In genomic region chr17:2852211-2852610, GRCh38 we compare ENCODE assay signal across 10 cellular contexts. TPM values are rescaled to one million over a fixed set of nuclear protein-coding genes. Genes with fewer than 3 reads are reported as not detected.
DNase-seq lines count a peak whose midpoint lies in the region; ATAC-seq and TF ChIP-seq lines count a peak whose summit lies in the region.
"Had no signal": no experiment of that assay in that cellular context is flagged by ENCODE, and none has a peak within 500 bp of the region (broad histone marks: within the 10 kb centered on the region; RNA-seq: fewer than 3 reads in every experiment).

No MANE protein-coding gene starts in this region.

- H3K56ac ChIP-seq in IMR-90 (ENCODE audit: extremely low read depth, insufficient read depth, low read length), result no peak overlapping the region

- TF ChIP-seq CTCF in IMR-90 (conservative IDR thresholded peaks at IDR 0.05; ENCODE audit: low read depth, low read length), result no peak
- TF ChIP-seq CTCF in brain (conservative IDR thresholded peaks at IDR 0.05), result no peak
- no peak for TF ChIP-seq CTCF in osteocyte (IDR thresholded peaks at IDR 0.05)

- H3K27me3 ChIP-seq in IMR-90 (ENCODE audit: control insufficient read depth, insufficient read depth, low read length), result no peaks in the 10 kb centered on the region; the same call in 1 of the 2 replicates

- BruUV-seq in IMR-90 (replicated peaks; lab: Mats Ljungman, UMichigan), result no TSS peak

- H3K36me3 Mint-ChIP-seq in activated T-cell treated with anti-CD3 and anti-CD28 coated beads, Interleukin-2, amount 50 U/mL, for 24 hours (ENCODE audit: low read depth), result no peaks in the 10 kb centered on the region
- H3K36me3 Mint-ChIP-seq in brain (no peaks in the 10 kb centered on the region), osteocyte (ENCODE audit: unreplicated experiment) (no peaks in the 10 kb centered on the region)

- DNase-seq in activated T-cell treated with anti-CD3 and anti-CD28 coated beads, Interleukin-2, amount 50 U/mL, for 24 hours, result no peak
- DNase-seq in activated T-cell treated with anti-CD3 and anti-CD28 coated beads, Interleukin-2, amount 50 U/mL, for 1 hour, result no peak
- no peak for DNase-seq in IMR-90
- DNase-seq in osteocyte (ENCODE audit: extremely low spot score, unreplicated experiment), result no peak
- DNase-seq in T1000 (lab: John Stamatoyannopoulos, UW), result no peak
- DNase-seq in amygdala (lab: John Stamatoyannopoulos, UW), result no peak
- DNase-seq: HCEC 1CT; stimulated activated naive CD4-positive, alpha-beta T cell treated with Interleukin-2 at 50 U/mL for 16 hours had no signal

- no peak overlapping the region for H4K91ac ChIP-seq in IMR-90 (ENCODE audit: insufficient read depth, low read depth, low read length)

- H3K4ac ChIP-seq in IMR-90 (ENCODE audit: low read depth, low read length), result no peak overlapping the region

- peak overlapping the region; percentile 49 for H3K4me3 Mint-ChIP-seq in activated T-cell treated with anti-CD3 and anti-CD28 coated beads, Interleukin-2, amount 50 U/mL, for 24 hours
- H3K4me3 Mint-ChIP-seq in brain, result peak overlapping the region; percentile 37 to 76 (median 58)
- H3K4me3 Mint-ChIP-seq in osteocyte (ENCODE audit: unreplicated experiment), result peak overlapping the region; percentile 59

- in situ Hi-C loops in IMR-90 (cut with MboI; ENCODE audit: low sequenced_read_pairs), result loop anchor here (10.0 kb wide), 1 partner anchor 163 kb away; no protein-coding TSS in a partner anchor

- dilution Hi-C loops in IMR-90 (cut with HindIII; ENCODE audit: low sequenced_read_pairs, unreplicated experiment), result no loop called here

- H3K9me1 ChIP-seq in IMR-90 (ENCODE audit: insufficient read depth, low read length), result peaks cover 4% of the 10 kb centered on the region; the same call in 1 of the 2 replicates

- no peak overlapping the region for H2BK5ac ChIP-seq in IMR-90 (ENCODE audit: low read depth, low read length, poor library complexity, severe bottlenecking)

- H3K4me3 ChIP-seq in IMR-90 (ENCODE audit: insufficient read depth, low read depth, low read length), result no peak overlapping the region

- no peak overlapping the region for H2BK20ac ChIP-seq in IMR-90 (ENCODE audit: low read depth, low read length)

- H3K4me1 Mint-ChIP-seq in activated T-cell treated with anti-CD3 and anti-CD28 coated beads, Interleukin-2, amount 50 U/mL, for 24 hours (ENCODE audit: low read depth), result peaks cover 31% of the 10 kb centered on the region
- H3K4me1 Mint-ChIP-seq in brain (peaks cover 26% of the 10 kb centered on the region), osteocyte (ENCODE audit: unreplicated experiment) (peaks cover 21% of the 10 kb centered on the region)

- H3K36me3 ChIP-seq in IMR-90 (ENCODE audit: control insufficient read depth, insufficient read depth, low read length), result no peaks in the 10 kb centered on the region

- no peak overlapping the region for H3K27ac ChIP-seq in IMR-90 (ENCODE audit: insufficient read depth, low read length)

- H3K27ac Mint-ChIP-seq in activated T-cell treated with anti-CD3 and anti-CD28 coated beads, Interleukin-2, amount 50 U/mL, for 24 hours, result no peak overlapping the region
- H3K27ac Mint-ChIP-seq in brain, result no peak overlapping the region
- no peak overlapping the region for H3K27ac Mint-ChIP-seq in osteocyte (ENCODE audit: unreplicated experiment)

- intact Hi-C loops in IMR-90 (cut with micrococcal nuclease), result loop anchor here (5.0 kb wide), 1 partner anchor 150 kb away; no protein-coding TSS in a partner anchor

- H3K27me3 Mint-ChIP-seq in activated T-cell treated with anti-CD3 and anti-CD28 coated beads, Interleukin-2, amount 50 U/mL, for 24 hours, result peaks cover 54% of the 10 kb centered on the region
- peaks cover 78% of the 10 kb centered on the region for H3K27me3 Mint-ChIP-seq in brain
- H3K27me3 Mint-ChIP-seq in osteocyte (ENCODE audit: unreplicated experiment), result peaks cover 3% of the 10 kb centered on the region

- H3K18ac ChIP-seq in IMR-90 (ENCODE audit: low read depth, low read length), result no peak overlapping the region

- no peak overlapping the region for H3K9ac ChIP-seq in IMR-90 (ENCODE audit: low read depth, low read length)

- no peak overlapping the region for H3K23ac ChIP-seq in IMR-90 (ENCODE audit: low read depth, low read length)

- H3K9me3 Mint-ChIP-seq in activated T-cell treated with anti-CD3 and anti-CD28 coated beads, Interleukin-2, amount 50 U/mL, for 24 hours, result no peaks in the 10 kb centered on the region
- H3K9me3 Mint-ChIP-seq in brain, result peaks cover 0 to 14% (median 2%) of the 10 kb centered on the region in 5 experiments
- H3K9me3 Mint-ChIP-seq in osteocyte (ENCODE audit: unreplicated experiment), result no peaks in the 10 kb centered on the region

- H3K79me1 ChIP-seq in IMR-90 (ENCODE audit: low read depth in 1 of 2, low read length in 2 of 2), result peaks cover 9 to 27% of the 10 kb centered on the region in 2 experiments

- ATAC-seq in IMR-90 (ENCODE audit: low read depth) (no peak), GM18861 (IDR thresholded peaks at IDR 0.05; ENCODE audit: unreplicated experiment) (no peak)

- WGBS in IMR-90 (ENCODE audit: extremely low coverage in 2 of 2, insufficient read length in 1 of 2), 2 experiments, result 50% methylated on average over 2 of the region's 6 CpGs; no CpG with 5 or more reads in 1 of the 2 experiments

- peaks cover 4% of the 10 kb centered on the region; the same call in 1 of the 2 replicates for H4K20me1 ChIP-seq in IMR-90 (ENCODE audit: insufficient read depth, low read length)

- H2AK9ac ChIP-seq in IMR-90 (replicated peaks; ENCODE audit: low read depth, low read length, poor library complexity), result no peak overlapping the region

- H2BK120ac ChIP-seq in IMR-90 (ENCODE audit: low read depth, low read length), result no peak overlapping the region

- CTCF ChIA-PET in IMR-90 (lab: Yijun Ruan, JAX), result no interaction called here

- no peak overlapping the region for H4K8ac ChIP-seq in IMR-90 (ENCODE audit: low read depth in 2 of 2, low read length in 2 of 2)

- H3K9me3 ChIP-seq in IMR-90 (ENCODE audit: control insufficient read depth, insufficient read depth, low read length), result no peaks in the 10 kb centered on the region

- no peak overlapping the region for H3K14ac ChIP-seq in IMR-90 (replicated peaks; ENCODE audit: low read depth, low read length)

- H2AK5ac ChIP-seq in IMR-90 (ENCODE audit: low read depth, low read length), result no peak overlapping the region

- peaks cover 2% of the 10 kb centered on the region; the same call in 1 of the 2 replicates for H3K4me1 ChIP-seq in IMR-90 (ENCODE audit: control insufficient read depth, insufficient read depth, low read length)

- H2AFZ ChIP-seq in IMR-90 (replicated peaks; ENCODE audit: low read length, poor library complexity), result peak overlapping the region; percentile 59

- H2BK15ac ChIP-seq in IMR-90 (ENCODE audit: low read depth, low read length), result no peak overlapping the region

- H4K5ac ChIP-seq in IMR-90 (ENCODE audit: low read depth, low read length), result no peak overlapping the region

- no peak for TF ChIP-seq POLR2A in IMR-90 (IDR thresholded peaks at IDR 0.05; ENCODE audit: low read depth, low read length)

- H3K4me2 ChIP-seq in IMR-90 (ENCODE audit: low read depth, low read length), result no peak overlapping the region

- no peak for TF ChIP-seq RAD21 in IMR-90 (IDR thresholded peaks at IDR 0.05; ENCODE audit: low read length)

- POLR2A ChIA-PET in IMR-90 (lab: Charles Lee; ENCODE audit: unreplicated experiment), result no interaction called here

TF ChIP-seq in IMR-90, 13 proteins besides CTCF, POLR2A, EP300 and RAD21:
- no peak for TF ChIP-seq FOS (IDR thresholded peaks at IDR 0.05; ENCODE audit: low read depth, low read length)
- TF ChIP-seq MAFK (IDR thresholded peaks at IDR 0.05; ENCODE audit: low read depth, low read length), result no peak
- no peak for TF ChIP-seq MAZ (IDR thresholded peaks at IDR 0.05; ENCODE audit: borderline replicate concordance, low read depth, low read length)
- no peak for TF ChIP-seq BHLHE40 (IDR thresholded peaks at IDR 0.05; ENCODE audit: low read depth, low read length)
- no peak for TF ChIP-seq RFX5 (IDR thresholded peaks at IDR 0.05; ENCODE audit: low read depth, low read length)
- no peak for TF ChIP-seq SMC3 (IDR thresholded peaks at IDR 0.05; ENCODE audit: low read depth, low read length)

RNA-seq across cellular contexts. Expression of gene RAP1GAP2, which starts 56.0 kb away (rescaled TPM):
- total RNA-seq in IMR-90 (2012; rRNA removed) (4.7 and 5.7 TPM in 2 replicates), osteocyte (6.3 and 7.8 TPM in 2 replicates)
- polyA plus RNA-seq in IMR-90 (2012; rRNA removed) (7.5 and 8.6 TPM in 2 replicates), brain (ENCODE audit: insufficient read depth, low read depth, low replicate concordance) (30.9 TPM)
- 3.4 and 3.8 TPM in 2 replicates for polyA plus RNA-seq in IMR-90 (2012; cell fraction: cytosol; rRNA removed)
- 28.2 and 37.6 TPM in 2 replicates for polyA plus RNA-seq in IMR-90 (2012; cell fraction: nucleus; rRNA removed; ENCODE audit: low replicate concordance)
